Comparison of ENCODE assay signal across 24 cellular contexts in the genomic region with DNA sequence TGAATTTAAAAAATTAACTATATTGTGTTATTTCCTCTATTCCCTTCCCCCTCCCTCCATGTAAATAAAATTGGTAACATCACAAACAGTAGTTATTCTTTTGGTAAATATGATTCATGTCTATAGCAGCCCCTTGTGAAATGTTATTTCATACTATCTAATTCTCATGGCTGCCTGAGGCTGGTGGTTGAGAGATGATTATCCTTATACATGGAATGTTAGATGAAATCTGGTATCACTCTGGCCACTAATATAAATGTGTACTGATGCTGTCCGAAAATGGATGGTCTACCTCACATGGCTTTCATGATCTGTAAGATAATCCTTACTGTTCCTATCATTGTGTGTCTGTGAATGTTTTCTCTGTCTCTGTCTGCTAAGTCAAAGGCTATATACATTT. TPM values are rescaled to one million over a fixed set of nuclear protein-coding genes. Genes with fewer than 3 reads are reported as not detected.
DNase-seq lines count a peak whose midpoint lies in the region; ATAC-seq, FAIRE-seq and TF ChIP-seq lines count a peak whose summit lies in the region.
"Had no signal": no experiment of that assay in that cellular context is flagged by ENCODE, and none has a peak within 500 bp of the region (broad histone marks: within the 10 kb centered on the region; RNA-seq: fewer than 3 reads in every experiment).

No MANE protein-coding gene starts in this region.

- no peaks in the 10 kb centered on the region for H3K9me3 ChIP-seq in GM23248 (ENCODE audit: low read depth)
- H3K9me3 ChIP-seq in SK-N-SH = no peaks in the 10 kb centered on the region
- no peaks in the 10 kb centered on the region for H3K9me3 ChIP-seq in keratinocyte (ENCODE audit: control insufficient read depth, low read depth, low read length)
- H3K9me3 ChIP-seq: BE2C had no signal

- H3K36me3 Mint-ChIP-seq in activated naive CD4-positive, alpha-beta T cell treated with anti-CD3 and anti-CD28 coated beads, Interleukin-2, amount 50 U/mL, for 72 hours = no peaks in the 10 kb centered on the region

- no peak for FAIRE-seq in keratinocyte (lab: Jason Lieb, UNC)
- no peak for FAIRE-seq in D721Med (lab: Jason Lieb, UNC)
- FAIRE-seq: G401.6, GM19239, HTR-8/SVneo had no signal

- H3K27ac ChIP-seq in GM23248 (no peak overlapping the region), SK-N-SH (ENCODE audit: low read depth in 2 of 2, low read length in 1 of 2) (no peak overlapping the region), keratinocyte (ENCODE audit: control insufficient read depth, insufficient read depth, low read length) (peak overlapping the region; percentile 99)
- H3K27ac ChIP-seq: KMS-11 had no signal

- H3F3A ChIP-seq in GM23248 (ENCODE audit: insufficient read depth) (no peaks in the 10 kb centered on the region), SK-N-SH (replicated peaks; ENCODE audit: insufficient read depth) (no peaks in the 10 kb centered on the region)

- no peak overlapping the region for H3K9ac ChIP-seq in GM23248
- H3K9ac ChIP-seq in SK-N-SH = no peak overlapping the region
- H3K9ac ChIP-seq in keratinocyte (ENCODE audit: control insufficient read depth, extremely low read depth, insufficient read depth, low read length) = no peak overlapping the region
- H3K9ac ChIP-seq: KMS-11 had no signal

- peaks cover 12% of the 10 kb centered on the region for H3K4me1 ChIP-seq in GM23248 (ENCODE audit: insufficient read depth)
- H3K4me1 ChIP-seq in SK-N-SH (ENCODE audit: control insufficient read depth in 1 of 2, insufficient read depth in 2 of 2, low read depth in 1 of 2, low read length in 1 of 2) = peaks cover 0 to 3% of the 10 kb centered on the region in 2 experiments; a peak in 2 of 4 replicates
- H3K4me1 ChIP-seq in keratinocyte (ENCODE audit: control insufficient read depth, extremely low read depth, insufficient read depth, low read length) = peaks cover 52% of the 10 kb centered on the region
- H3K4me1 ChIP-seq: BE2C had no signal

- H2AFZ ChIP-seq in GM23248 = no peak overlapping the region
- H2AFZ ChIP-seq in SK-N-SH (ENCODE audit: low read depth) = no peak overlapping the region
- H2AFZ ChIP-seq in keratinocyte (ENCODE audit: control insufficient read depth, low read length) = no peak overlapping the region

- H3K36me3 ChIP-seq in GM23248 (ENCODE audit: low read depth) (no peaks in the 10 kb centered on the region), SK-N-SH (replicated peaks in 1 of 2; ENCODE audit: control insufficient read depth in 1 of 2, insufficient read depth in 2 of 2, low read length in 1 of 2) (no peaks in the 10 kb centered on the region), keratinocyte (ENCODE audit: control insufficient read depth in 2 of 2, extremely low read depth in 1 of 2, insufficient read depth in 2 of 2, low read length in 2 of 2) (no peaks in the 10 kb centered on the region)
- H3K36me3 ChIP-seq: BE2C had no signal

- H3K27me3 ChIP-seq in GM23248 (replicated peaks; ENCODE audit: insufficient read depth) (no peaks in the 10 kb centered on the region), SK-N-SH (ENCODE audit: insufficient read depth) (no peaks in the 10 kb centered on the region), keratinocyte (ENCODE audit: control insufficient read depth, extremely low read depth, insufficient read depth, low read length) (no peaks in the 10 kb centered on the region)

- in situ Hi-C loops in GM23248 (cut with MboI) = no loop called here

- H3K9me1 ChIP-seq in keratinocyte (ENCODE audit: control insufficient read depth, extremely low read depth, insufficient read depth, low read length) = no peaks in the 10 kb centered on the region

- WGBS in GM23248 (ENCODE audit: low coverage in 1 of 2, low lambda C conversion rate in 2 of 2, missing lambda C conversion rate in 2 of 2), 2 experiments = 13 to 28% methylated on average over 1 of the region's 1 CpG
- 77% methylated on average over 1 of the region's 1 CpG for WGBS in SK-N-SH (ENCODE audit: low lambda C conversion rate)

- H3K4me3 ChIP-seq in GM23248 (no peak overlapping the region), SK-N-SH (ENCODE audit: low read depth in 2 of 2, low read length in 1 of 2) (no peak overlapping the region), keratinocyte (ENCODE audit: control insufficient read depth in 2 of 3, extremely low read depth in 1 of 3, insufficient read depth in 2 of 3, low read depth in 1 of 3, low read length in 3 of 3) (no peak overlapping the region)

- POLR2A ChIA-PET in SK-N-SH (lab: Yijun Ruan, JAX) = no interaction called here

- 0 out of 4 replicates have a peak, but pooled peaks of 1 of the 2 experiments have one; percentile 24 for TF ChIP-seq EP300 in SK-N-SH (IDR thresholded peaks at IDR 0.05; ENCODE audit: borderline replicate concordance in 1 of 2, low read depth in 1 of 2, low read length in 1 of 2)

- H3K79me2 ChIP-seq in GM23248 (ENCODE audit: insufficient read depth) (no peaks in the 10 kb centered on the region), SK-N-SH (ENCODE audit: insufficient read depth) (no peaks in the 10 kb centered on the region), keratinocyte (ENCODE audit: control insufficient read depth, insufficient read depth, low read length) (no peaks in the 10 kb centered on the region)

- TF ChIP-seq CTCF in SK-N-SH (IDR thresholded peaks at IDR 0.05) (no peak), keratinocyte (optimal IDR thresholded peaks at IDR 0.05 in 1 of 3, IDR thresholded peaks at IDR 0.05 in 1 of 3, conservative IDR thresholded peaks at IDR 0.05 in 1 of 3; ENCODE audit: extremely low read depth in 1 of 3, insufficient read depth in 2 of 3, low read length in 3 of 3) (no peak), D721Med (IDR thresholded peaks at IDR 0.05; ENCODE audit: insufficient read depth, missing control alignments) (no peak)

- TF ChIP-seq RAD21 in SK-N-SH (IDR thresholded peaks at IDR 0.05; ENCODE audit: low read length) = no peak

- dilution Hi-C loops in keratinocyte (cut with MboI; ENCODE audit: extremely low pct_ligation_motif_present, low sequenced_read_pairs) = no loop called here

- H3K9me2 ChIP-seq in GM23248 (ENCODE audit: insufficient read depth) = no peaks in the 10 kb centered on the region
- H3K9me2 ChIP-seq in SK-N-SH = no peaks in the 10 kb centered on the region

- peak; percentile 7 for DNase-seq in AG08395 (ENCODE audit: low spot score)
- DNase-seq in GM23248 = peak; percentile 24
- peak; percentile 37 for DNase-seq in SK-N-SH
- no peak for DNase-seq in keratinocyte (ENCODE audit: low read depth, low spot score)
- DNase-seq in activated naive CD4-positive, alpha-beta T cell treated with anti-CD3 and anti-CD28 coated beads, Interleukin-2, amount 50 U/mL, for 72 hours (ENCODE audit: low spot score in 2 of 2) = no peak
- DNase-seq in D721Med (ENCODE audit: insufficient read length, low spot score) = no peak
- DNase-seq in activated CD4-positive, CD25-positive, alpha-beta regulatory T cell treated with anti-CD3 and anti-CD28 coated beads, Interleukin-2, amount 50 U/mL, for 72 hours = no peak
- DNase-seq: BE2C, COR-L47, DMS 273 treated with DMSO at 0.1 percent for 48 hours, DMS79 treated with DMSO at 0.1 percent for 48 hours, H7, IMR-90, NCI-H1105, NCI-H146, NCI-H2029 treated with DMSO at 0.1 percent for 48 hours, NCI-H345, NCI-H526, SHP77 had no signal

- no peaks in the 10 kb centered on the region for H4K20me1 ChIP-seq in GM23248 (ENCODE audit: insufficient read depth)
- H4K20me1 ChIP-seq in SK-N-SH (ENCODE audit: insufficient read depth) = no peaks in the 10 kb centered on the region
- H4K20me1 ChIP-seq in keratinocyte (ENCODE audit: control insufficient read depth, extremely low read depth, insufficient read depth, low read length) = no peaks in the 10 kb centered on the region

- H3K4me2 ChIP-seq in GM23248 (ENCODE audit: unreplicated experiment) = no peak overlapping the region
- H3K4me2 ChIP-seq in SK-N-SH = no peak overlapping the region
- H3K4me2 ChIP-seq in keratinocyte (ENCODE audit: control insufficient read depth, extremely low read depth, insufficient read depth, low read depth, low read length) = no peak overlapping the region
- H3K4me2 ChIP-seq: KMS-11 had no signal

- no peak for ATAC-seq in activated naive CD4-positive, alpha-beta T cell treated with anti-CD3 and anti-CD28 coated beads, Interleukin-2, amount 50 U/mL, for 72 hours
- ATAC-seq in GM21529 (IDR thresholded peaks at IDR 0.05; ENCODE audit: unreplicated experiment) = no peak

- H3K27ac Mint-ChIP-seq in activated naive CD4-positive, alpha-beta T cell treated with anti-CD3 and anti-CD28 coated beads, Interleukin-2, amount 50 U/mL, for 72 hours = no peak overlapping the region

- CTCF ChIA-PET in SK-N-SH (lab: Yijun Ruan, JAX) = no interaction called here

- H3K9me3 Mint-ChIP-seq in activated naive CD4-positive, alpha-beta T cell treated with anti-CD3 and anti-CD28 coated beads, Interleukin-2, amount 50 U/mL, for 72 hours = no peaks in the 10 kb centered on the region

RNA-seq across cellular contexts. Expression of a gene that starts 25.0 kb away (rescaled TPM):
- total RNA-seq in GM23248 (2014; rRNA removed; shearing (Covaris generic)) = 0.13 TPM in 1 of 2 replicates, not detected in the other
- polyA plus RNA-seq in GM23248 (2016; fragmentation: Nextera tagmentation; extraction: Ambion mirVana) = 0.19 TPM in 1 of 2 replicates, not detected in the other
- polyA plus RNA-seq in SK-N-SH (2012; rRNA removed) = 0.03 and 0.05 TPM in 2 replicates
- polyA plus RNA-seq in SK-N-SH (2012; cell fraction: cytosol; rRNA removed) = 0.03 and 0.05 TPM in 2 replicates
- 0.04 and 0.05 TPM in 2 replicates for polyA plus RNA-seq in SK-N-SH (2012; cell fraction: nucleus; rRNA removed)
- 7.9 to 19.0 TPM (median 11.7 TPM) in 3 replicates for polyA plus RNA-seq in keratinocyte
- 14.1 TPM for polyA plus RNA-seq in keratinocyte (2011; ENCODE audit: low read depth)
- polyA plus RNA-seq in keratinocyte (2011; cell fraction: cytosol; rRNA removed) = 1.6 and 3.2 TPM in 2 replicates
- 24.3 and 28.3 TPM in 2 replicates for polyA plus RNA-seq in keratinocyte (2011; cell fraction: nucleus; rRNA removed)
- polyA plus RNA-seq in keratinocyte (2012; ENCODE audit: low replicate concordance) = 4.7 and 17.6 TPM in 2 replicates
- polyA minus RNA-seq in keratinocyte = 12.8 to 79.7 TPM (median 65.4 TPM) in 3 replicates
- 6.5 TPM for polyA minus RNA-seq in keratinocyte (2011; cell fraction: cytosol; rRNA and poly(A)+ RNA removed)
- polyA minus RNA-seq in keratinocyte (2011; cell fraction: nucleus; rRNA and poly(A)+ RNA removed) = 57.4 and 120 TPM in 2 replicates
- 10 to 100 TPM in 1 of 2 donors, 1 to 10 TPM in 1; 5.6 to 11.8 TPM for total RNA-seq in activated naive CD4-positive, alpha-beta T cell treated with anti-CD3 and anti-CD28 coated beads, Interleukin-2, amount 50 U/mL, for 72 hours

RNA-seq across cellular contexts. Expression of a gene that starts 46.3 kb away (rescaled TPM):
- 11.5 and 31.2 TPM in 2 replicates for total RNA-seq in GM23248 (2014; rRNA removed; shearing (Covaris generic))
- polyA plus RNA-seq in GM23248 (2016; fragmentation: Nextera tagmentation; extraction: Ambion mirVana) (23.6 and 24.0 TPM in 2 replicates), SK-N-SH (2012; rRNA removed) (35.8 and 42.7 TPM in 2 replicates), keratinocyte (23.4 to 32.3 TPM (median 29.5 TPM) in 3 replicates)
- polyA plus RNA-seq in SK-N-SH (2012; cell fraction: cytosol; rRNA removed) = 40.8 and 52.9 TPM in 2 replicates
- polyA plus RNA-seq in SK-N-SH (2012; cell fraction: nucleus; rRNA removed) = 32.8 and 39.3 TPM in 2 replicates
- 30.9 TPM for polyA plus RNA-seq in keratinocyte (2011; ENCODE audit: low read depth)
- polyA plus RNA-seq in keratinocyte (2011; cell fraction: cytosol; rRNA removed) = 21.1 and 35.6 TPM in 2 replicates
- polyA plus RNA-seq in keratinocyte (2011; cell fraction: nucleus; rRNA removed) = 43.8 and 46.1 TPM in 2 replicates
- polyA plus RNA-seq in keratinocyte (2012; ENCODE audit: low replicate concordance) = 21.1 and 21.4 TPM in 2 replicates
- polyA minus RNA-seq in keratinocyte = 15.6 to 47.1 TPM (median 37.6 TPM) in 3 replicates
- 12.9 TPM for polyA minus RNA-seq in keratinocyte (2011; cell fraction: cytosol; rRNA and poly(A)+ RNA removed)
- polyA minus RNA-seq in keratinocyte (2011; cell fraction: nucleus; rRNA and poly(A)+ RNA removed) = 18.8 and 41.8 TPM in 2 replicates
- 10 to 100 TPM; 36.8 to 43.2 TPM for total RNA-seq in activated naive CD4-positive, alpha-beta T cell treated with anti-CD3 and anti-CD28 coated beads, Interleukin-2, amount 50 U/mL, for 72 hours

Comparison
In these comparisons a context has a peak if more than half of its experiments do, and no peak if none do; other contexts are left out.
1. DNase-seq: peak in AG08395 (single experiment), GM23248 (single experiment) and SK-N-SH (single experiment); none in keratinocyte (single experiment), activated naive CD4-positive, alpha-beta T cell treated with anti-CD3 and anti-CD28 coated beads, Interleukin-2, amount 50 U/mL, for 72 hours (0 of 2), D721Med (single experiment) and activated CD4-positive, CD25-positive, alpha-beta regulatory T cell treated with anti-CD3 and anti-CD28 coated beads, Interleukin-2, amount 50 U/mL, for 72 hours (single experiment).